ENCODE assay signal across 23 cellular contexts in genomic region chr3:111838133-111838532, GRCh38. TPM values are rescaled to one million over a fixed set of nuclear protein-coding genes. Genes with fewer than 3 reads are reported as not detected.
DNase-seq lines count a peak whose midpoint lies in the region; ATAC-seq and TF ChIP-seq lines count a peak whose summit lies in the region.
"Had no signal": no experiment of that assay in that cellular context is flagged by ENCODE, and none has a peak within 500 bp of the region (broad histone marks: within the 10 kb centered on the region; RNA-seq: fewer than 3 reads in every experiment).

No MANE protein-coding gene starts in this region.

- no peaks in the 10 kb centered on the region for H3K36me3 Mint-ChIP-seq in activated CD4-positive, alpha-beta T cell treated with anti-CD3 and anti-CD28 coated beads, Interleukin-2, amount 10 ng/mL, durations not matched to agents 24 days and 14 days (ENCODE audit: low read depth)
- H3K36me3 Mint-ChIP-seq in nephron (ENCODE audit: low read depth), result no peaks in the 10 kb centered on the region
- H3K36me3 Mint-ChIP-seq: CD14-positive monocyte; CD8-positive, alpha-beta memory T cell had no signal

- TF ChIP-seq CTCF in nephron (IDR thresholded peaks at IDR 0.05; ENCODE audit: unreplicated experiment in 3 of 3), result no peak
- no peak for TF ChIP-seq CTCF in PC-3 (conservative IDR thresholded peaks at IDR 0.05; ENCODE audit: low read depth, low read length)

- no peaks in the 10 kb centered on the region for H3K9me3 ChIP-seq in PC-3 (ENCODE audit: low read length)
- H3K9me3 ChIP-seq: BE2C; BLaER1 treated with 17β-estradiol and CSF1 and Interleukin-3, amounts not matched to agents 10 nM and 100 nM had no signal

- CTCF ChIA-PET in PC-3 (lab: Charles Lee), result no interaction called here

- BruUV-seq in PC-3 (replicated peaks; lab: Mats Ljungman, UMichigan), result no TSS peak

- H3K27ac Mint-ChIP-seq in activated CD4-positive, alpha-beta T cell treated with anti-CD3 and anti-CD28 coated beads, Interleukin-2, amount 10 ng/mL, durations not matched to agents 24 days and 14 days, result no peak overlapping the region
- peak overlapping the region in 2 of 3 experiments; percentile 5 to 26 for H3K27ac Mint-ChIP-seq in nephron
- H3K27ac Mint-ChIP-seq: CD14-positive monocyte; CD4-positive, alpha-beta T cell had no signal

- intact Hi-C loops in activated CD4-positive, alpha-beta T cell treated with anti-CD3 and anti-CD28 coated beads, Interleukin-2, amount 10 ng/mL, durations not matched to agents 24 days and 14 days (cut with micrococcal nuclease), result no loop called here
- intact Hi-C loops in PC-3 (cut with micrococcal nuclease), result no loop called here

- H3K36me3 ChIP-seq in PC-3 (ENCODE audit: low read depth, low read length), result no peaks in the 10 kb centered on the region
- H3K36me3 ChIP-seq: BE2C; BLaER1 treated with 17β-estradiol and CSF1 and Interleukin-3, amounts not matched to agents 10 nM and 100 nM had no signal

- H3K9me2 ChIP-seq in PC-3 (replicated peaks; ENCODE audit: low read length), result no peaks in the 10 kb centered on the region

- peak; percentile 18 for DNase-seq in activated CD4-positive, alpha-beta T cell treated with anti-CD3 and anti-CD28 coated beads, Interleukin-2, amount 10 ng/mL, durations not matched to agents 24 days and 14 days
- no peak for DNase-seq in activated CD4-positive, alpha-beta T cell treated with anti-CD3 and anti-CD28 coated beads for 4 hours
- peak; percentile 44 for DNase-seq in ELF-1 (ENCODE audit: low read depth, low spot score)
- DNase-seq in left lobe of liver (ENCODE audit: low spot score), result no peak
- no peak for DNase-seq in DMS53 (lab: John Stamatoyannopoulos, UW)
- DNase-seq in mesenteric fat pad (ENCODE audit: low spot score), result no peak
- no peak for DNase-seq in PC-3
- DNase-seq: ACHN; AML-193; BE2C; Calu3; CD4-positive, alpha-beta T cell; CD8-positive, alpha-beta memory T cell; DND-41; GDM1; GM23248; H7; HCEC 1CT had no signal

- H3K79me2 ChIP-seq in PC-3 (ENCODE audit: low read length), result no peaks in the 10 kb centered on the region

- peaks cover 14% of the 10 kb centered on the region for H3K27me3 Mint-ChIP-seq in activated CD4-positive, alpha-beta T cell treated with anti-CD3 and anti-CD28 coated beads, Interleukin-2, amount 10 ng/mL, durations not matched to agents 24 days and 14 days
- no peaks in the 10 kb centered on the region for H3K27me3 Mint-ChIP-seq in nephron (ENCODE audit: low read depth)
- H3K27me3 Mint-ChIP-seq: CD4-positive, alpha-beta T cell had no signal

- H3K9ac ChIP-seq in PC-3 (ENCODE audit: low read length), result no peak overlapping the region
- H3K9ac ChIP-seq: BLaER1 treated with 17β-estradiol and CSF1 and Interleukin-3, amounts not matched to agents 10 nM and 100 nM; GM23248 had no signal

- H2AFZ ChIP-seq in PC-3 (ENCODE audit: low read length), result no peak overlapping the region
- H2AFZ ChIP-seq: GM23248 had no signal

- no peaks in the 10 kb centered on the region for H3K9me3 Mint-ChIP-seq in activated CD4-positive, alpha-beta T cell treated with anti-CD3 and anti-CD28 coated beads, Interleukin-2, amount 10 ng/mL, durations not matched to agents 24 days and 14 days
- H3K9me3 Mint-ChIP-seq in nephron, result no peaks in the 10 kb centered on the region
- H3K9me3 Mint-ChIP-seq: CD4-positive, alpha-beta T cell; CD8-positive, alpha-beta memory T cell had no signal

- no peak overlapping the region for H3K4me3 ChIP-seq in PC-3 (ENCODE audit: low read length)
- H3K4me3 ChIP-seq: BLaER1 treated with 17β-estradiol and CSF1 and Interleukin-3, amounts not matched to agents 10 nM and 100 nM; GM12878; GM23248 had no signal

- no peak overlapping the region for H3K4me3 Mint-ChIP-seq in activated CD4-positive, alpha-beta T cell treated with anti-CD3 and anti-CD28 coated beads, Interleukin-2, amount 10 ng/mL, durations not matched to agents 24 days and 14 days
- H3K4me3 Mint-ChIP-seq in nephron, result no peak overlapping the region
- H3K4me3 Mint-ChIP-seq: CD14-positive monocyte; CD4-positive, alpha-beta T cell; CD8-positive, alpha-beta memory T cell had no signal

- H3K4me2 ChIP-seq in PC-3 (ENCODE audit: low read length), result no peak overlapping the region
- H3K4me2 ChIP-seq: BLaER1 treated with 17β-estradiol and CSF1 and Interleukin-3, amounts not matched to agents 10 nM and 100 nM had no signal

- POLR2A ChIA-PET in PC-3 (lab: Charles Lee; ENCODE audit: unreplicated experiment), result no interaction called here

- H3K27me3 ChIP-seq in PC-3 (ENCODE audit: low read length), result no peaks in the 10 kb centered on the region
- H3K27me3 ChIP-seq: BE2C; BLaER1 treated with 17β-estradiol and CSF1 and Interleukin-3, amounts not matched to agents 10 nM and 100 nM had no signal

- H3K4me1 ChIP-seq in PC-3 (ENCODE audit: insufficient read depth, low read length), result peaks cover 4% of the 10 kb centered on the region
- H3K4me1 ChIP-seq: BE2C; BLaER1 treated with 17β-estradiol and CSF1 and Interleukin-3, amounts not matched to agents 10 nM and 100 nM had no signal

- peak; percentile 69 for ATAC-seq in left lobe of liver
- ATAC-seq in PC-3, result no peak
- ATAC-seq: GM12878 had no signal

- no peaks in the 10 kb centered on the region for H3F3A ChIP-seq in PC-3 (ENCODE audit: low read length, unreplicated experiment)

- no peak overlapping the region for H3K27ac ChIP-seq in PC-3 (ENCODE audit: low read length)
- H3K27ac ChIP-seq: 22Rv1; BLaER1 treated with 17β-estradiol and CSF1 and Interleukin-3, amounts not matched to agents 10 nM and 100 nM; GM23248 had no signal

- H3K4me1 Mint-ChIP-seq in activated CD4-positive, alpha-beta T cell treated with anti-CD3 and anti-CD28 coated beads, Interleukin-2, amount 10 ng/mL, durations not matched to agents 24 days and 14 days, result no peaks in the 10 kb centered on the region
- peaks cover 17% of the 10 kb centered on the region for H3K4me1 Mint-ChIP-seq in nephron
- H3K4me1 Mint-ChIP-seq: CD14-positive monocyte; CD8-positive, alpha-beta memory T cell had no signal

- no peaks in the 10 kb centered on the region for H4K20me1 ChIP-seq in PC-3 (ENCODE audit: low read length)
- H4K20me1 ChIP-seq: BLaER1 treated with 17β-estradiol and CSF1 and Interleukin-3, amounts not matched to agents 10 nM and 100 nM had no signal

RNA-seq across cellular contexts. Expression of gene PHLDB2, which starts 20.9 kb away (rescaled TPM):
- 0.45 and 0.98 TPM in 2 replicates for total RNA-seq in activated CD4-positive, alpha-beta T cell treated with anti-CD3 and anti-CD28 coated beads, Interleukin-2, amount 10 ng/mL, durations not matched to agents 24 days and 14 days
- 34.2 TPM for total RNA-seq in left lobe of liver
- total RNA-seq in mesenteric fat pad, result 142 TPM
- 90.1 and 104 TPM in 2 replicates for total RNA-seq in PC-3 (2014; rRNA removed)

Comparison
In these comparisons a context has a peak if more than half of its experiments do, and no peak if none do; other contexts are left out.
1. DNase-seq: peak in activated CD4-positive, alpha-beta T cell treated with anti-CD3 and anti-CD28 coated beads, Interleukin-2, amount 10 ng/mL, durations not matched to agents 24 days and 14 days (single experiment) and ELF-1 (single experiment); none in activated CD4-positive, alpha-beta T cell treated with anti-CD3 and anti-CD28 coated beads for 4 hours (0 of 2), left lobe of liver (single experiment), DMS53 (single experiment), mesenteric fat pad (single experiment) and PC-3 (single experiment).
2. RNA of gene PHLDB2, which starts 20.9 kb away (total RNA-seq): 142 TPM in mesenteric fat pad (single experiment), 90.1 to 104 TPM in PC-3 and 34.2 TPM in left lobe of liver (single experiment); 0.45 to 0.98 TPM in activated CD4-positive, alpha-beta T cell treated with anti-CD3 and anti-CD28 coated beads, Interleukin-2, amount 10 ng/mL, durations not matched to agents 24 days and 14 days; every median in the first group is over 10 times any median in the second.